Comparison of ENCODE assay signal across 8 cellular contexts in genomic region chr5:112921833-112922817, GRCh38. TPM values are rescaled to one million over a fixed set of nuclear protein-coding genes. Genes with fewer than 3 reads are reported as not detected.
DNase-seq lines count a peak whose midpoint lies in the region; ATAC-seq, FAIRE-seq and TF ChIP-seq lines count a peak whose summit lies in the region.

Gene REEP5, minus strand, starts transcription at chr5:112922227. Its CDS starts 37 bp downstream, at chr5:112922190.

- POLR2A ChIA-PET in WTC11 (lab: Charles Lee) = interaction anchor here (0.8 to 2.2 kb wide), 3 partner anchors 54 to 600 kb away, joined by 5 to 15 read pairs (median 5); partner anchors contain the start of gene DCP2

- no peak for FAIRE-seq in bronchial epithelial cell (lab: Jason Lieb, UNC)

- H3K79me2 ChIP-seq in ACC112 (ENCODE audit: control insufficient read depth, insufficient read depth, low read length, unreplicated experiment) = peaks cover 38% of the 10 kb centered on the region

- H3K4me3 Mint-ChIP-seq in WTC11 = peak within 1 kb of the TSS; percentile 93

- peak within 1 kb of the TSS; percentile 95 for H3K27ac Mint-ChIP-seq in WTC11

- CTCF ChIA-PET in WTC11 (lab: Charles Lee) = interaction anchor here (0.6 to 3.6 kb wide), 6 partner anchors 19 to 231 kb away, joined by 3 to 15 read pairs (median 4); partner anchors contain the start of genes DCP2 and SRP19

- no peaks in the 10 kb centered on the region for H3K27me3 ChIP-seq in ACC112 (ENCODE audit: insufficient read depth, low read length)
- no peaks in the 10 kb centered on the region for H3K27me3 ChIP-seq in bronchial epithelial cell (ENCODE audit: control insufficient read depth, insufficient read depth, low read length)

- TF ChIP-seq CTCF in WTC11 (IDR thresholded peaks at IDR 0.05) (peak; percentile 76), bronchial epithelial cell (IDR thresholded peaks at IDR 0.05; ENCODE audit: insufficient read depth, low read length, severe bottlenecking) (peak; percentile 65)

- H3K4me1 Mint-ChIP-seq in WTC11 = peaks cover 20% of the 10 kb centered on the region

- DNase-seq in NCI-H2196 (lab: John Stamatoyannopoulos, UW; ENCODE audit: unreplicated experiment) (peak; percentile 89), WTC11 (ENCODE audit: low spot score) (peak; percentile 82), bronchial epithelial cell (ENCODE audit: low read depth) (peak; percentile 51), inferior parietal cortex (ENCODE audit: extremely low spot score) (peak; percentile 77)
- DNase-seq in stimulated activated CD4-positive, alpha-beta T cell treated with anti-CD3 and anti-CD28 coated beads, Interleukin-12 subunit alpha, Interleukin-12 subunit beta, amount 100 ng/mL, for 4 hours = peak; percentile 81

- H2AFZ ChIP-seq in ACC112 (ENCODE audit: low read length, unreplicated experiment) = peak within 1 kb of the TSS; percentile 79

- no peaks in the 10 kb centered on the region for H3K9me3 Mint-ChIP-seq in WTC11

- ATAC-seq in GM18861 (IDR thresholded peaks at IDR 0.05; ENCODE audit: unreplicated experiment) = peak; percentile 47
- ATAC-seq in HG03097 (IDR thresholded peaks at IDR 0.05; ENCODE audit: low FRiP score, unreplicated experiment) = peak; percentile 60
- peak; percentile 90 for ATAC-seq in WTC11

- peaks cover 14% of the 10 kb centered on the region for H3K36me3 Mint-ChIP-seq in WTC11

- H3K4me3 ChIP-seq in ACC112 (ENCODE audit: low read depth, low read length) = peak within 1 kb of the TSS; percentile 93
- peak within 1 kb of the TSS; percentile 66 for H3K4me3 ChIP-seq in bronchial epithelial cell (ENCODE audit: low read depth, low read length)

- H3K36me3 ChIP-seq in ACC112 (ENCODE audit: insufficient read depth, low read length) (peaks cover 7% of the 10 kb centered on the region; the same call in 1 of the 2 replicates), bronchial epithelial cell (ENCODE audit: control insufficient read depth, insufficient read depth, low read length) (no peaks in the 10 kb centered on the region)

- peaks cover 12% of the 10 kb centered on the region for H3K27me3 Mint-ChIP-seq in WTC11 (ENCODE audit: low read depth)

- H3K27ac ChIP-seq in ACC112 (ENCODE audit: low read depth, low read length) = peak within 1 kb of the TSS; percentile 53; the same call in 1 of the 2 replicates

- peaks cover 22% of the 10 kb centered on the region for H3K4me1 ChIP-seq in ACC112 (ENCODE audit: control insufficient read depth, insufficient read depth, low read length, unreplicated experiment)

TF ChIP-seq in WTC11, 78 proteins besides CTCF, POLR2A, EP300 and RAD21 (continues in another document):
- TF ChIP-seq ZBTB21 (CRISPR knock-in tag; IDR thresholded peaks at IDR 0.05; ENCODE audit: borderline replicate concordance) (peak; percentile 83; the same call in 1 of the 2 replicates), ZNF138 (CRISPR knock-in tag; conservative IDR thresholded peaks at IDR 0.05) (peak; percentile 89; the same call in 1 of the 2 replicates), AFF4 (CRISPR knock-in tag; IDR thresholded peaks at IDR 0.05; ENCODE audit: borderline replicate concordance) (no peak), HMGA2 (CRISPR knock-in tag; IDR thresholded peaks at IDR 0.05) (no peak), NFYB (CRISPR knock-in tag; conservative IDR thresholded peaks at IDR 0.05; ENCODE audit: low read depth) (no peak), SP1 (CRISPR knock-in tag; conservative IDR thresholded peaks at IDR 0.05) (peak; percentile 91), ESRRA (CRISPR knock-in tag; IDR thresholded peaks at IDR 0.05; ENCODE audit: borderline replicate concordance) (no peak), CREM (CRISPR knock-in tag; IDR thresholded peaks at IDR 0.05) (peak; percentile 78; the same call in 1 of the 2 replicates), FOXJ3 (CRISPR knock-in tag; IDR thresholded peaks at IDR 0.05; ENCODE audit: borderline replicate concordance) (no peak), GTF2I (CRISPR knock-in tag; conservative IDR thresholded peaks at IDR 0.05) (no peak), GABPB1 (CRISPR knock-in tag; IDR thresholded peaks at IDR 0.05) (0 out of 2 replicates have a peak, but pooled peaks have one; percentile 19), ZNF232 (CRISPR knock-in tag; IDR thresholded peaks at IDR 0.05) (no peak), NFE2L1 (CRISPR knock-in tag; IDR thresholded peaks at IDR 0.05) (no peak), CBFB (CRISPR knock-in tag; IDR thresholded peaks at IDR 0.05; ENCODE audit: low read depth) (no peak), ZNF423 (CRISPR knock-in tag; IDR thresholded peaks at IDR 0.05) (no peak), TEAD1 (CRISPR knock-in tag; IDR thresholded peaks at IDR 0.05) (peak; percentile 71; the same call in 1 of the 2 replicates), ZNF219 (CRISPR knock-in tag; IDR thresholded peaks at IDR 0.05; ENCODE audit: borderline replicate concordance) (no peak), MLX (CRISPR knock-in tag; IDR thresholded peaks at IDR 0.05) (no peak), FOXK1 (CRISPR knock-in tag; IDR thresholded peaks at IDR 0.05) (peak; percentile 59; the same call in 1 of the 2 replicates), MAX (CRISPR knock-in tag; IDR thresholded peaks at IDR 0.05) (0 out of 2 replicates have a peak, but pooled peaks have one; percentile 55), NR3C1 (CRISPR knock-in tag; conservative IDR thresholded peaks at IDR 0.05; ENCODE audit: low read depth) (0 out of 2 replicates have a peak, but pooled peaks have one; percentile 38), RORB (CRISPR knock-in tag; IDR thresholded peaks at IDR 0.05) (no peak)
- TF ChIP-seq, protein P1, sequence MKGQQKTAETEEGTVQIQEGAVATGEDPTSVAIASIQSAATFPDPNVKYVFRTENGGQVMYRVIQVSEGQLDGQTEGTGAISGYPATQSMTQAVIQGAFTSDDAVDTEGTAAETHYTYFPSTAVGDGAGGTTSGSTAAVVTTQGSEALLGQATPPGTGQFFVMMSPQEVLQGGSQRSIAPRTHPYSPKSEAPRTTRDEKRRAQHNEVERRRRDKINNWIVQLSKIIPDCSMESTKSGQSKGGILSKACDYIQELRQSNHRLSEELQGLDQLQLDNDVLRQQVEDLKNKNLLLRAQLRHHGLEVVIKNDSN (CRISPR knock-in tag; IDR thresholded peaks at IDR 0.05) = peak; percentile 49; the same call in 1 of the 2 replicates
- TF ChIP-seq, protein P2, sequence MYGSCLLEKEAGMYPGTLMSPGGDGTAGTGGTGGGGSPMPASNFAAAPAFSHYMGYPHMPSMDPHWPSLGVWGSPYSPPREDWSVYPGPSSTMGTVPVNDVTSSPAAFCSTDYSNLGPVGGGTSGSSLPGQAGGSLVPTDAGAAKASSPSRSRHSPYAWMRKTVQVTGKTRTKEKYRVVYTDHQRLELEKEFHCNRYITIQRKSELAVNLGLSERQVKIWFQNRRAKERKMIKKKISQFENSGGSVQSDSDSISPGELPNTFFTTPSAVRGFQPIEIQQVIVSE (CRISPR knock-in tag; IDR thresholded peaks at IDR 0.05; ENCODE audit: borderline replicate concordance) = no peak
- TF ChIP-seq, protein P3, sequence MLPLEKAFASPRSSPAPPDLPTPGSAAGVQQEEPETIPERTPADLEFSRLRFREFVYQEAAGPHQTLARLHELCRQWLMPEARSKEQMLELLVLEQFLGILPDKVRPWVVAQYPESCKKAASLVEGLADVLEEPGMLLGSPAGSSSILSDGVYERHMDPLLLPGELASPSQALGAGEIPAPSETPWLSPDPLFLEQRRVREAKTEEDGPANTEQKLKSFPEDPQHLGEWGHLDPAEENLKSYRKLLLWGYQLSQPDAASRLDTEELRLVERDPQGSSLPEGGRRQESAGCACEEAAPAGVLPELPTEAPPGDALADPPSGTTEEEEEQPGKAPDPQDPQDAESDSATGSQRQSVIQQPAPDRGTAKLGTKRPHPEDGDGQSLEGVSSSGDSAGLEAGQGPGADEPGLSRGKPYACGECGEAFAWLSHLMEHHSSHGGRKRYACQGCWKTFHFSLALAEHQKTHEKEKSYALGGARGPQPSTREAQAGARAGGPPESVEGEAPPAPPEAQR (CRISPR knock-in tag; IDR thresholded peaks at IDR 0.05) = no peak

RNA-seq across cellular contexts. Expression of gene REEP5, which starts in this region (rescaled TPM):
- total RNA-seq in WTC11 (2021) = 49.6 to 54.3 TPM (median 53.0 TPM) in 3 replicates
- total RNA-seq in bronchial epithelial cell = 26.3 and 50.2 TPM in 2 replicates

Comparison
In these comparisons a context has a peak if more than half of its experiments do, and no peak if none do; other contexts are left out.
1. Peak in every context shown above with its lines: DNase-seq, ATAC-seq, H3K4me3 ChIP-seq and H3K27ac ChIP-seq.